26 cellular contexts compared by ENCODE assay signal in genomic region chr1:213192026-213192425, GRCh38.
"Had no signal": no experiment of that assay in that cellular context is flagged by ENCODE, and none has a peak within 500 bp of the region (broad histone marks: within the 10 kb centered on the region; RNA-seq: fewer than 3 reads in every experiment).

No MANE protein-coding gene starts in this region.

- H3K27me3 ChIP-seq: left lung, pancreas, suprapubic skin, tibial nerve, uterus had no signal

- H3K4me1 ChIP-seq: left lung, lower lobe of right lung, pancreas, prostate gland, suprapubic skin, tibial nerve, uterus had no signal

- H3K27ac ChIP-seq: left lung, lower lobe of right lung, pancreas, prostate gland, skin epidermis, suprapubic skin, thoracic aorta, tibial nerve, uterus had no signal

- ATAC-seq: left colon; left lung; lower lobe of right lung; naive thymus-derived CD8-positive, alpha-beta T cell; pancreas; right cardiac atrium; sciatic nerve; stimulated activated effector memory CD8-positive, alpha-beta T cell treated with anti-CD3 and anti-CD28 coated beads, Interleukin-12 subunit alpha, Interleukin-12 subunit beta, amount 100 ng/mL, for 72 hours had no signal

- H3K9me3 ChIP-seq: pancreas, prostate gland had no signal

- H3K4me3 ChIP-seq: left lung, lower lobe of right lung, pancreas, prostate gland, skin epidermis, suprapubic skin, thoracic aorta, tibial nerve, uterus had no signal

- FAIRE-seq: pancreas had no signal

- H3K36me3 ChIP-seq: lower lobe of right lung, pancreas, prostate gland, thoracic aorta, uterus had no signal

- DNase-seq: immature natural killer cell; kidney; left colon; left lung; lower lobe of right lung; mammary epithelial cell; mesenchymal stem cell; naive thymus-derived CD8-positive, alpha-beta T cell; nucleus accumbens; pancreas; posterior cingulate gyrus; retina; right cardiac atrium; stimulated activated CD4-positive, alpha-beta T cell treated with anti-CD3 and anti-CD28 coated beads, Interleukin-12 subunit alpha, Interleukin-12 subunit beta, amount 100 ng/mL, for 4 hours; stimulated activated CD4-positive, alpha-beta T cell treated with anti-CD3 and anti-CD28 coated beads, Interleukin-15, amount 100 ng/mL, for 24 hours; stimulated activated CD4-positive, alpha-beta T cell treated with anti-CD3 and anti-CD28 coated beads, Interleukin-2, amount 100 ng/mL, for 24 hours; stimulated activated CD4-positive, alpha-beta T cell treated with anti-CD3 and anti-CD28 coated beads, Interleukin-4, amount 100 ng/mL, for 1 hour; stimulated activated naive CD4-positive, alpha-beta T cell; uterus had no signal
